ENCODE assay signal across 32 cellular contexts in genomic region chr11:36115378-36115801, GRCh38.
"Had no signal": no experiment of that assay in that cellular context is flagged by ENCODE, and none has a peak within 500 bp of the region (broad histone marks: within the 10 kb centered on the region; RNA-seq: fewer than 3 reads in every experiment).

No MANE protein-coding gene starts in this region.

- H3K27me3 ChIP-seq: adrenal gland, body of pancreas, breast epithelium, MG63, SJCRH30 had no signal

- H3K4me3 Mint-ChIP-seq: activated B cell treated with CpG ODN at 0.5 μM for 24 hours; activated CD4-positive, alpha-beta memory T cell treated with anti-CD3 and anti-CD28 coated beads for 36 hours; activated naive CD4-positive, alpha-beta T cell treated with anti-CD3 and anti-CD28 coated beads for 36 hours; activated T-cell treated with anti-CD3 and anti-CD28 coated beads, Interleukin-2, amount 50 U/mL, for 4 hours; activated T-helper 1 cell treated with anti-CD3 and anti-CD28 coated beads, Interleukin-12 subunit alpha, Interleukin-12 subunit beta, Interleukin-2, Interleukin-4 antibody, amounts not matched to agents 30 ng/mL and 10 ng/mL and 1 ng/mL, durations not matched to agents 14 hours and 24 hours and 36 hours; IgD-negative memory B cell had no signal

- H3K27ac Mint-ChIP-seq: activated B cell treated with CpG ODN at 0.5 μM for 24 hours; activated CD4-positive, alpha-beta memory T cell treated with anti-CD3 and anti-CD28 coated beads for 36 hours; activated naive CD4-positive, alpha-beta T cell treated with anti-CD3 and anti-CD28 coated beads for 36 hours; activated naive CD4-positive, alpha-beta T cell treated with anti-CD3 and anti-CD28 coated beads, Interleukin-2, amount 50 U/mL, for 72 hours; activated T-helper 1 cell treated with anti-CD3 and anti-CD28 coated beads, Interleukin-12 subunit alpha, Interleukin-12 subunit beta, Interleukin-2, Interleukin-4 antibody, amounts not matched to agents 30 ng/mL and 10 ng/mL and 1 ng/mL, durations not matched to agents 14 hours and 24 hours and 36 hours; IgD-negative memory B cell had no signal

- H3K4me1 ChIP-seq: adrenal gland, body of pancreas, SJCRH30 had no signal

- H3K27me3 Mint-ChIP-seq: IgD-negative memory B cell had no signal

- H3K9me3 ChIP-seq: adrenal gland, MG63 had no signal

- ATAC-seq: activated naive CD4-positive, alpha-beta T cell treated with anti-CD3 and anti-CD28 coated beads, Interleukin-2, amount 50 U/mL, for 72 hours; activated T-cell treated with anti-CD3 and anti-CD28 coated beads, Interleukin-2, amount 50 U/mL, for 4 hours; body of pancreas; Panc1 had no signal

- DNase-seq: activated B cell treated with CpG ODN at 0.5 μM for 24 hours; activated CD4-positive, alpha-beta memory T cell treated with anti-CD3 and anti-CD28 coated beads for 36 hours; activated CD4-positive, alpha-beta T cell treated with anti-CD3 and anti-CD28 coated beads for 4 hours; activated CD4-positive, alpha-beta T cell treated with anti-CD3 and anti-CD28 coated beads, Interleukin-2, amount 50 U/mL, for 1 hour; activated CD4-positive, CD25-positive, alpha-beta regulatory T cell treated with anti-CD3 and anti-CD28 coated beads, Interleukin-2, amount 50 U/mL, for 72 hours; activated CD8-positive, alpha-beta memory T cell treated with anti-CD3 and anti-CD28 coated beads, Interleukin-2, amount 50 U/mL, for 4 hours; activated gamma-delta T cell treated with Interleukin-2 at 50 U/mL for 16 hours; activated naive CD4-positive, alpha-beta T cell treated with anti-CD3 and anti-CD28 coated beads for 36 hours; activated T-cell treated with anti-CD3 and anti-CD28 coated beads for 4 hours; activated T-cell treated with anti-CD3 and anti-CD28 coated beads, Interleukin-2, amount 50 U/mL, for 4 hours; body of pancreas; Kasumi-1; KG1; MG63; NCI-H1048; NCI-H1105 treated with DMSO at 0.1 percent for 48 hours; NCI-H1436; NCI-H1930; NCI-H2081 treated with DMSO at 0.1 percent for 48 hours; NCI-H446 treated with DMSO at 0.1 percent for 48 hours; NCI-H69; SHP77; SJCRH30; T1000 had no signal

- H3K27ac ChIP-seq: adrenal gland, body of pancreas, breast epithelium, SJCRH30, SK-N-MC, VCaP had no signal

- H3K4me1 Mint-ChIP-seq: activated B cell treated with CpG ODN at 0.5 μM for 24 hours, IgD-negative memory B cell had no signal

- H3K36me3 ChIP-seq: adrenal gland, breast epithelium, MG63 had no signal

- H3K4me3 ChIP-seq: adrenal gland, body of pancreas, breast epithelium, MG63, SJCRH30, SK-N-MC had no signal

- H3K36me3 Mint-ChIP-seq: activated CD4-positive, alpha-beta memory T cell treated with anti-CD3 and anti-CD28 coated beads for 36 hours; activated naive CD4-positive, alpha-beta T cell treated with anti-CD3 and anti-CD28 coated beads, Interleukin-2, amount 50 U/mL, for 72 hours; IgD-negative memory B cell had no signal
